Comparison of ENCODE assay signal across 28 cellular contexts in genomic region chr15:36596915-36597314, GRCh38.
"Had no signal": no experiment of that assay in that cellular context is flagged by ENCODE, and none has a peak within 500 bp of the region (broad histone marks: within the 10 kb centered on the region; RNA-seq: fewer than 3 reads in every experiment).

No MANE protein-coding gene starts in this region.

- H3K9me3 ChIP-seq: adrenal gland, breast epithelium, SJSA1 had no signal

- ATAC-seq: activated T-helper 17 cell treated with anti-CD3 and anti-CD28 coated beads, Interleukin-2, amount 50 U/mL, for 72 hours; Panc1; T-cell had no signal

- DNase-seq: activated CD4-positive, alpha-beta memory T cell treated with anti-CD3 and anti-CD28 coated beads for 36 hours; activated CD4-positive, alpha-beta T cell treated with anti-CD3 and anti-CD28 coated beads, Interleukin-2, amount 10 ng/mL, durations not matched to agents 7 days and 5 days; activated CD4-positive, CD25-positive, alpha-beta regulatory T cell; activated CD8-positive, alpha-beta memory T cell treated with anti-CD3 and anti-CD28 coated beads for 24 hours; activated gamma-delta T cell treated with Interleukin-2 at 50 U/mL for 16 hours; activated naive CD4-positive, alpha-beta T cell treated with anti-CD3 and anti-CD28 coated beads, Interleukin-2, amount 50 U/mL, for 16 hours; activated naive CD8-positive, alpha-beta T cell treated with anti-CD3 and anti-CD28 coated beads, Interleukin-2, amount 10 ng/mL, durations not matched to agents 7 days and 5 days; activated T-cell treated with anti-CD3 and anti-CD28 coated beads for 4 hours; activated T-cell treated with anti-CD3 and anti-CD28 coated beads, Interleukin-2, amount 50 U/mL, for 48 hours; adrenal gland; anterior cingulate cortex; caudate nucleus; KG1; NCI-H1048; NCI-H1930; NCI-H2107; NCI-H2171 treated with DMSO at 0.1 percent for 48 hours; NCI-H226; NCI-H82; RPMI8226; SHP77; T-cell; T-helper 2 cell had no signal

- H3K36me3 Mint-ChIP-seq: activated naive CD8-positive, alpha-beta T cell treated with anti-CD3 and anti-CD28 coated beads, Interleukin-2, amount 10 ng/mL, durations not matched to agents 7 days and 5 days; T-cell had no signal

- H3K4me1 ChIP-seq: breast epithelium had no signal

- H3K9me3 Mint-ChIP-seq: activated CD4-positive, alpha-beta memory T cell treated with anti-CD3 and anti-CD28 coated beads for 36 hours; activated CD4-positive, alpha-beta T cell treated with anti-CD3 and anti-CD28 coated beads, Interleukin-2, amount 10 ng/mL, durations not matched to agents 7 days and 5 days; activated T-helper 17 cell treated with anti-CD3 and anti-CD28 coated beads, Interleukin-2, amount 50 U/mL, for 72 hours; T-cell had no signal

- H3K27ac ChIP-seq: adrenal gland, breast epithelium, SJSA1, VCaP had no signal

- H3K27me3 ChIP-seq: adrenal gland, breast epithelium, SJSA1 had no signal

- H3K27me3 Mint-ChIP-seq: activated CD4-positive, alpha-beta memory T cell treated with anti-CD3 and anti-CD28 coated beads for 36 hours; activated CD4-positive, alpha-beta T cell treated with anti-CD3 and anti-CD28 coated beads, Interleukin-2, amount 10 ng/mL, durations not matched to agents 7 days and 5 days; activated T-helper 17 cell treated with anti-CD3 and anti-CD28 coated beads, Interleukin-2, amount 50 U/mL, for 72 hours; T-cell had no signal

- H3K36me3 ChIP-seq: adrenal gland, breast epithelium, SJSA1 had no signal

- H3K4me3 ChIP-seq: adrenal gland, breast epithelium, SJSA1 had no signal

- H3K27ac Mint-ChIP-seq: activated CD4-positive, alpha-beta memory T cell treated with anti-CD3 and anti-CD28 coated beads for 36 hours; activated CD4-positive, alpha-beta T cell treated with anti-CD3 and anti-CD28 coated beads, Interleukin-2, amount 10 ng/mL, durations not matched to agents 7 days and 5 days; activated naive CD8-positive, alpha-beta T cell treated with anti-CD3 and anti-CD28 coated beads, Interleukin-2, amount 10 ng/mL, durations not matched to agents 7 days and 5 days; activated T-helper 17 cell treated with anti-CD3 and anti-CD28 coated beads, Interleukin-2, amount 50 U/mL, for 72 hours; T-cell had no signal

- H3K4me3 Mint-ChIP-seq: activated CD4-positive, alpha-beta memory T cell treated with anti-CD3 and anti-CD28 coated beads for 36 hours; activated CD4-positive, alpha-beta T cell treated with anti-CD3 and anti-CD28 coated beads, Interleukin-2, amount 10 ng/mL, durations not matched to agents 7 days and 5 days; activated naive CD8-positive, alpha-beta T cell treated with anti-CD3 and anti-CD28 coated beads, Interleukin-2, amount 10 ng/mL, durations not matched to agents 7 days and 5 days; activated T-helper 17 cell treated with anti-CD3 and anti-CD28 coated beads, Interleukin-2, amount 50 U/mL, for 72 hours; T-cell had no signal
